9 cellular contexts compared by ENCODE assay signal in genomic region chr12:56299853-56300643, GRCh38. TPM values are rescaled to one million over a fixed set of nuclear protein-coding genes. Genes with fewer than 3 reads are reported as not detected.
DNase-seq lines count a peak whose midpoint lies in the region; ATAC-seq, FAIRE-seq and TF ChIP-seq lines count a peak whose summit lies in the region.
"Had no signal": no experiment of that assay in that cellular context is flagged by ENCODE, and none has a peak within 500 bp of the region (broad histone marks: within the 10 kb centered on the region; RNA-seq: fewer than 3 reads in every experiment).

CS (minus strand) TSS chr12:56300330; CDS start chr12:56300201, 129 bp downstream.

- peak; percentile 81 for TF ChIP-seq POLR2A in GM19099 (IDR thresholded peaks at IDR 0.05; ENCODE audit: extremely low read depth, insufficient read length, low read depth)

- H3K9ac ChIP-seq in kidney (ENCODE audit: low read length in 2 of 2), result peak within 1 kb of the TSS; percentile 57 to 92

- DNase-seq in AG20443 (ENCODE audit: low spot score) (peak; percentile 98), NCI-H510A (lab: John Stamatoyannopoulos, UW) (peak; percentile 98), cerebellum (ENCODE audit: low spot score) (peak; percentile 98), kidney (peak; percentile 100)
- DNase-seq in activated CD4-positive, alpha-beta T cell treated with anti-CD3 and anti-CD28 coated beads for 1 hour, result peak; percentile 97
- peak; percentile 100 for DNase-seq in stimulated activated CD4-positive, alpha-beta T cell treated with anti-CD3 and anti-CD28 coated beads, Interleukin-15, amount 100 ng/mL, for 24 hours

- peak; percentile 93 for ATAC-seq in HG03432 (IDR thresholded peaks at IDR 0.05; ENCODE audit: unreplicated experiment)

- no peak for TF ChIP-seq CTCF in kidney (IDR thresholded peaks at IDR 0.05; ENCODE audit: borderline replicate concordance, extremely low read depth, insufficient read depth)

- peak within 1 kb of the TSS; percentile 93 to 95 for H3K4me3 ChIP-seq in kidney (ENCODE audit: low read length in 2 of 2)

- H3K4me1 ChIP-seq in kidney (ENCODE audit: control insufficient read depth in 1 of 2, insufficient read depth in 1 of 2, low read depth in 1 of 2, low read length in 2 of 2), result peaks cover 19 to 37% of the 10 kb centered on the region in 2 donors

- no peaks in the 10 kb centered on the region for H3K9me3 ChIP-seq in kidney (ENCODE audit: control insufficient read depth in 1 of 2, low read length in 2 of 2)

- peak within 1 kb of the TSS; percentile 91 to 97 for H3K27ac ChIP-seq in kidney (ENCODE audit: low read depth in 2 of 2, low read length in 2 of 2)

- peak; percentile 63 for FAIRE-seq in kidney (lab: Jason Lieb, UNC)
- FAIRE-seq: islet of Langerhans had no signal

- H3K36me3 ChIP-seq in kidney (ENCODE audit: control insufficient read depth in 1 of 2, insufficient read depth in 2 of 2, low read length in 2 of 2), result peaks cover 4% of the 10 kb centered on the region in 2 donors

- intact Hi-C loops in kidney (cut with DNase I), result no loop called here

RNA-seq across cellular contexts. Expression of gene CS, which starts in this region (rescaled TPM):
- total RNA-seq in cerebellum (102 TPM), kidney (166 TPM)
- 105 TPM for polyA plus RNA-seq in kidney (ENCODE audit: insufficient read depth, low read depth, low replicate concordance)

Comparison
In these comparisons a context has a peak if more than half of its experiments do, and no peak if none do; other contexts are left out.
1. Peak in every context shown above with its lines: DNase-seq, ATAC-seq, H3K4me3 ChIP-seq and H3K27ac ChIP-seq.